In the genomic region with DNA sequence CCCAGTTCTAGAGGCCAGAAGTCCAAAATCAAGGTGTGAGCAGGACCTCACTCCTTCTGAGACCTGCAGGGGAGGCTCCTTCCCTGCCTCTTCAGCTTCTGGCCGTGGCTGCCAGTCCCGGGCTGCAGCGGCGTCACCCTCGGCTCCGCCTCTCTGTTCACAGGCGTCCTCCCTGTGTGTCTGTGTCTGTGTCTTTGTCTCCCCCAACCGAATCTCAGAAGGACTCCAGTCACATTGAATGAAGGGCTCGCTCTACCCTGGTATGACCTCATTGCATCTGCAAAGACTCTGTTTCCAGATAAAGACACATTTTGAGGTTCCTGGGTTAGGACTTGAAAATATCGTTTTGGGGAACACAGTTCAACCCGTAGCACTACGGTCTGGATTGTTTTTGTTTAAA, we compare ENCODE assay signal across 9 cellular contexts. TPM values are rescaled to one million over a fixed set of nuclear protein-coding genes. Genes with fewer than 3 reads are reported as not detected.
DNase-seq lines count a peak whose midpoint lies in the region; ATAC-seq lines count a peak whose summit lies in the region.
"Had no signal": no experiment of that assay in that cellular context is flagged by ENCODE, and none has a peak within 500 bp of the region (broad histone marks: within the 10 kb centered on the region; RNA-seq: fewer than 3 reads in every experiment).

No MANE protein-coding gene starts in this region.

- H3K9me3 Mint-ChIP-seq in activated naive CD8-positive, alpha-beta T cell treated with anti-CD3 and anti-CD28 coated beads, Interleukin-2, amount 10 ng/mL, durations not matched to agents 7 days and 5 days, result no peaks in the 10 kb centered on the region

- no peak overlapping the region for H3K27ac Mint-ChIP-seq in activated naive CD8-positive, alpha-beta T cell treated with anti-CD3 and anti-CD28 coated beads, Interleukin-2, amount 10 ng/mL, durations not matched to agents 7 days and 5 days

- DNase-seq in ELR (ENCODE audit: low read depth) (peak; percentile 49), HT1080 (ENCODE audit: low read depth) (peak; percentile 44), RPMI8226 (peak; percentile 48), iPS DF 19.7 (ENCODE audit: low read depth, low spot score) (peak; percentile 50), mesenteric fat pad (ENCODE audit: low spot score) (no peak)
- DNase-seq in activated naive CD8-positive, alpha-beta T cell treated with anti-CD3 and anti-CD28 coated beads, Interleukin-2, amount 10 ng/mL, durations not matched to agents 7 days and 5 days, result peak; percentile 52
- DNase-seq in stimulated activated CD4-positive, alpha-beta T cell treated with anti-CD3 and anti-CD28 coated beads, Interleukin-15, amount 100 ng/mL, for 24 hours, result peak; percentile 58

- POLR2A ChIA-PET in activated naive CD8-positive, alpha-beta T cell treated with anti-CD3 and anti-CD28 coated beads, Interleukin-2, amount 10 ng/mL, durations not matched to agents 7 days and 5 days (lab: Charles Lee), result no interaction called here

- no peaks in the 10 kb centered on the region for H3K36me3 Mint-ChIP-seq in activated naive CD8-positive, alpha-beta T cell treated with anti-CD3 and anti-CD28 coated beads, Interleukin-2, amount 10 ng/mL, durations not matched to agents 7 days and 5 days

- peaks cover 5% of the 10 kb centered on the region for H3K4me1 Mint-ChIP-seq in activated naive CD8-positive, alpha-beta T cell treated with anti-CD3 and anti-CD28 coated beads, Interleukin-2, amount 10 ng/mL, durations not matched to agents 7 days and 5 days

- peak; percentile 100 for ATAC-seq in activated naive CD8-positive, alpha-beta T cell treated with anti-CD3 and anti-CD28 coated beads, Interleukin-2, amount 10 ng/mL, durations not matched to agents 7 days and 5 days (ENCODE audit: low read depth)
- ATAC-seq in HG03439 (IDR thresholded peaks at IDR 0.05; ENCODE audit: unreplicated experiment), result no peak

- H3K4me3 Mint-ChIP-seq in activated naive CD8-positive, alpha-beta T cell treated with anti-CD3 and anti-CD28 coated beads, Interleukin-2, amount 10 ng/mL, durations not matched to agents 7 days and 5 days, result peak overlapping the region; percentile 29

- H3K27me3 Mint-ChIP-seq in activated naive CD8-positive, alpha-beta T cell treated with anti-CD3 and anti-CD28 coated beads, Interleukin-2, amount 10 ng/mL, durations not matched to agents 7 days and 5 days, result peaks cover 24% of the 10 kb centered on the region

RNA-seq across cellular contexts. Expression of gene GALNT11, which starts 33.1 kb away (rescaled TPM):
- 21.9 and 27.0 TPM in 2 replicates for total RNA-seq in HT1080 (2014; rRNA removed; shearing (Covaris generic))
- 35.3 and 42.8 TPM in 2 replicates for polyA plus RNA-seq in HT1080 (2015; cell fraction: cytosol; rRNA removed)
- 31.6 and 31.7 TPM in 2 replicates for polyA plus RNA-seq in HT1080 (2015; cell fraction: nucleus; rRNA removed)
- total RNA-seq in activated naive CD8-positive, alpha-beta T cell treated with anti-CD3 and anti-CD28 coated beads, Interleukin-2, amount 10 ng/mL, durations not matched to agents 7 days and 5 days, result 10 to 100 TPM; 28.7 to 29.7 TPM
- 32.5 TPM for total RNA-seq in mesenteric fat pad

RNA-seq across cellular contexts. Expression of gene GALNTL5, which starts 36.1 kb away (rescaled TPM):
- total RNA-seq in HT1080 (2014; rRNA removed; shearing (Covaris generic)), result not detected in 2 replicates
- polyA plus RNA-seq in HT1080 (2015; cell fraction: cytosol; rRNA removed), result not detected in 2 replicates
- polyA plus RNA-seq in HT1080 (2015; cell fraction: nucleus; rRNA removed), result not detected in 2 replicates
- not detected for total RNA-seq in activated naive CD8-positive, alpha-beta T cell treated with anti-CD3 and anti-CD28 coated beads, Interleukin-2, amount 10 ng/mL, durations not matched to agents 7 days and 5 days
- not detected for total RNA-seq in mesenteric fat pad
- total RNA-seq: pulmonary artery endothelial cell had no signal
